10 cellular contexts compared by ENCODE assay signal in the genomic region with DNA sequence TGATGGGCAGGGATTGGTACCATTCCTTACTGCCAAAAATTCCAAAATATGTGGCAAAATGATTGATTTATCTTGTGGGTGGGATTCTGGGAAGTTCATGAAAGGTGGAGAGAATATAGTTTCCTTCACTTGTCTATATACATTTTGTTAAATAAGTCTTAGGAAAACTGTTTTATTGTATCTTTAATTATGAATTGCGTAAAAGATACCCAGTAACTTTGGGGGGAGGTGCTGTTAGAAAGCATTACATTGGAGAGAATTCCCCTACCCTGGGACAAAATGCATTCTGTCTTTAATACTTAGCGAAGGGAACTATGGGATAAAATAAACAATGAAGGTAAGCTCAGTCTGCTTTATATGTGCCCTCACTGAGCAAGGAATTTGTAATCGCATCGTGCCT. TPM values are rescaled to one million over a fixed set of nuclear protein-coding genes. Genes with fewer than 3 reads are reported as not detected.
DNase-seq lines count a peak whose midpoint lies in the region; ATAC-seq, FAIRE-seq and TF ChIP-seq lines count a peak whose summit lies in the region.
"Had no signal": no experiment of that assay in that cellular context is flagged by ENCODE, and none has a peak within 500 bp of the region (broad histone marks: within the 10 kb centered on the region; RNA-seq: fewer than 3 reads in every experiment).

No MANE protein-coding gene starts in this region.

- ATAC-seq in Right ventricle myocardium superior (ENCODE audit: poor library complexity) (no peak), GM12878 (no peak)

- H3K4me3 ChIP-seq in left ventricle myocardium inferior (peak overlapping the region; percentile 25), GM12878 (peak overlapping the region; percentile 59), mesenchymal stem cell (ENCODE audit: insufficient read depth in 1 of 2, low read depth in 1 of 2, low read length in 2 of 2) (peak overlapping the region in 1 of 2 experiments; percentile 94), urinary bladder (ENCODE audit: low read depth, low read length) (no peak overlapping the region)
- H3K4me3 ChIP-seq: thyroid gland had no signal

- intact Hi-C loops in left ventricle myocardium inferior (cut with micrococcal nuclease) (no loop called here), Right ventricle myocardium superior (cut with DNase I) (no loop called here), GM12878 (cut with micrococcal nuclease; ENCODE audit: unreplicated experiment) (no loop called here)

- H3K36me3 ChIP-seq in left ventricle myocardium inferior (no peaks in the 10 kb centered on the region), GM12878 (ENCODE audit: control insufficient read depth in 2 of 2, insufficient read depth in 2 of 2, low read length in 1 of 2) (peaks cover 0 to 5% of the 10 kb centered on the region in 2 experiments; a peak in 1 of 4 replicates), mesenchymal stem cell (ENCODE audit: control insufficient read depth in 1 of 2, insufficient read depth in 2 of 2, low read depth in 1 of 2, low read length in 2 of 2) (no peaks in the 10 kb centered on the region), urinary bladder (ENCODE audit: insufficient read depth) (no peaks in the 10 kb centered on the region)
- H3K36me3 ChIP-seq: thyroid gland had no signal

- peaks cover 88% of the 10 kb centered on the region for H3K4me1 ChIP-seq in left ventricle myocardium inferior
- peaks cover 5% of the 10 kb centered on the region; the same call in 1 of the 2 replicates for H3K4me1 ChIP-seq in GM12878 (ENCODE audit: control insufficient read depth, insufficient read depth, low read length)
- H3K4me1 ChIP-seq in mesenchymal stem cell (ENCODE audit: control insufficient read depth, insufficient read depth, low read depth, low read length): peaks cover 5% of the 10 kb centered on the region
- H3K4me1 ChIP-seq in urinary bladder (ENCODE audit: insufficient read depth): peaks cover 7% of the 10 kb centered on the region

- peaks cover 93% of the 10 kb centered on the region for H3K79me2 ChIP-seq in GM12878 (ENCODE audit: control insufficient read depth, insufficient read depth, low read length)

- TF ChIP-seq EP300 in GM12878 (IDR thresholded peaks at IDR 0.05; ENCODE audit: borderline replicate concordance in 1 of 2, control insufficient read depth in 1 of 2, low read depth in 2 of 2, low read length in 2 of 2): no peak

- H3K27me3 ChIP-seq in left ventricle myocardium inferior (ENCODE audit: low read depth) (no peaks in the 10 kb centered on the region), GM12878 (replicated peaks in 1 of 2; ENCODE audit: control insufficient read depth in 2 of 2, insufficient read depth in 2 of 2, low read length in 1 of 2) (no peaks in the 10 kb centered on the region), mesenchymal stem cell (ENCODE audit: control insufficient read depth in 1 of 2, insufficient read depth in 1 of 2, low read length in 2 of 2) (no peaks in the 10 kb centered on the region)
- H3K27me3 ChIP-seq: thyroid gland had no signal

- no peak overlapping the region for H2AFZ ChIP-seq in GM12878 (ENCODE audit: control insufficient read depth, low read depth, low read length)
- H2AFZ ChIP-seq in mesenchymal stem cell (ENCODE audit: low read depth, low read length): no peak overlapping the region

- no TSS peak for BruUV-seq in GM12878 (replicated peaks; lab: Mats Ljungman, UMichigan)

- H3K27ac ChIP-seq in left ventricle myocardium inferior (replicated peaks) (peak overlapping the region; percentile 98), GM12878 (ENCODE audit: control insufficient read depth, insufficient read depth) (no peak overlapping the region), mesenchymal stem cell (ENCODE audit: low read length, poor library complexity, severe bottlenecking) (no peak overlapping the region), urinary bladder (ENCODE audit: low read depth) (peak overlapping the region; percentile 59)

- no peak overlapping the region for H2BK5ac ChIP-seq in mesenchymal stem cell (ENCODE audit: low read depth, low read length, poor library complexity, severe bottlenecking)

- H3K4ac ChIP-seq in mesenchymal stem cell (ENCODE audit: low read depth in 1 of 2, low read length in 2 of 2): no peak overlapping the region

- no peaks in the 10 kb centered on the region for H3K9me3 ChIP-seq in left ventricle myocardium inferior (replicated peaks)
- H3K9me3 ChIP-seq in GM12878 (replicated peaks; ENCODE audit: control insufficient read depth, insufficient read depth, low read length): no peaks in the 10 kb centered on the region; the same call in 2 of the 3 replicates
- H3K9me3 ChIP-seq in mesenchymal stem cell (ENCODE audit: control insufficient read depth, low read length): no peaks in the 10 kb centered on the region
- H3K9me3 ChIP-seq: thyroid gland had no signal

- no peak overlapping the region for H3K18ac ChIP-seq in mesenchymal stem cell (ENCODE audit: low read depth in 1 of 2, low read length in 2 of 2)

- POLR2A ChIA-PET in GM12878 (lab: Charles Lee): interaction anchor here (4.1 kb wide), 1 partner anchor 8 kb away, joined by 24 read pairs; no protein-coding TSS in a partner anchor

- DNase-seq in left ventricle myocardium inferior (no peak), Right ventricle myocardium superior (no peak), GM12878 (ENCODE audit: low read depth, low spot score) (no peak), mesenchymal stem cell (peak; percentile 43), SIG-M5 (lab: John Stamatoyannopoulos, UW) (no peak), SK-N-DZ (ENCODE audit: low spot score) (no peak), NCI-H2171 treated with DMSO at 0.1 percent for 48 hours (lab: John Stamatoyannopoulos, UW) (no peak)
- DNase-seq: NK-92 treated with Interleukin-12 subunit alpha and Interleukin-12 subunit beta, amount 100 ng/mL, for 24 hours; thyroid gland had no signal

- H4K8ac ChIP-seq in mesenchymal stem cell (ENCODE audit: low read length): no peak overlapping the region

- no peak for TF ChIP-seq RAD21 in GM12878 (IDR thresholded peaks at IDR 0.05; ENCODE audit: insufficient read depth, low read depth, low read length)

- no peak overlapping the region for H3K14ac ChIP-seq in mesenchymal stem cell (ENCODE audit: low read length in 2 of 2)

- FAIRE-seq in GM12878 (lab: Jason Lieb, UNC): no peak

- RAD21 ChIA-PET in GM12878 (lab: Charles Lee; ENCODE audit: unreplicated experiment): interaction anchor here (1.6 to 2.4 kb wide), 3 partner anchors 18 to 34 kb away, joined by 3 to 8 read pairs (median 5); no protein-coding TSS in a partner anchor

- H3K23ac ChIP-seq in mesenchymal stem cell (ENCODE audit: low read length in 2 of 2): no peak overlapping the region

- CTCF ChIA-PET in GM12878 (lab: Yijun Ruan, JAX): interaction anchor here (1.0 to 1.6 kb wide), 3 partner anchors 9 to 25 kb away, joined by 3 read pairs; no protein-coding TSS in a partner anchor

- no peak overlapping the region for H2BK120ac ChIP-seq in mesenchymal stem cell (ENCODE audit: low read depth, low read length)

- H4K91ac ChIP-seq in mesenchymal stem cell (ENCODE audit: low read length): no peak overlapping the region

- no peak for TF ChIP-seq CTCF in left ventricle myocardium inferior (IDR thresholded peaks at IDR 0.05; ENCODE audit: borderline replicate concordance)
- TF ChIP-seq CTCF in GM12878 (IDR thresholded peaks at IDR 0.05 in 2 of 3, conservative IDR thresholded peaks at IDR 0.05 in 1 of 3; ENCODE audit: control insufficient read depth in 2 of 3, extremely low read depth in 1 of 3, insufficient read depth in 1 of 3, low read depth in 3 of 3, low read length in 3 of 3): no peak

- no peak for TF ChIP-seq POLR2A in GM12878 (IDR thresholded peaks at IDR 0.05; ENCODE audit: low read depth, low read length)

- H2BK12ac ChIP-seq in mesenchymal stem cell (ENCODE audit: low read length in 2 of 2): no peak overlapping the region

- no peak overlapping the region for H2BK15ac ChIP-seq in mesenchymal stem cell (ENCODE audit: low read depth, poor library complexity, severe bottlenecking)

- peaks cover 4% of the 10 kb centered on the region for H4K20me1 ChIP-seq in GM12878 (ENCODE audit: control insufficient read depth, insufficient read depth)

- 96% methylated on average over 4 of the region's 4 CpGs for WGBS in GM12878 (ENCODE audit: insufficient coverage, insufficient replicate concordance, low lambda C conversion rate, missing lambda C conversion rate)
- 43% methylated on average over 4 of the region's 4 CpGs for WGBS in mesenchymal stem cell
- WGBS in urinary bladder: 25% methylated on average over 4 of the region's 4 CpGs

- SMC1A ChIA-PET in GM12878 (lab: Charles Lee; ENCODE audit: uncharacterized antibody, unreplicated experiment): interaction anchor here (0.6 to 4.1 kb wide), 9 partner anchors 7 to 50 kb away, joined by 3 to 43 read pairs (median 5); partner anchors contain the start of gene THUMPD3

- H2AK5ac ChIP-seq in mesenchymal stem cell (ENCODE audit: low read length, severe bottlenecking): no peak overlapping the region

- H3K4me2 ChIP-seq in GM12878 (ENCODE audit: control insufficient read depth, insufficient read depth): peak overlapping the region; percentile 70; the same call in 1 of the 2 replicates
- peak overlapping the region; percentile 38 for H3K4me2 ChIP-seq in mesenchymal stem cell (ENCODE audit: low read length, poor library complexity, severe bottlenecking)

- in situ Hi-C loops in GM12878 (cut with MboI): no loop called here

- H3K79me1 ChIP-seq in mesenchymal stem cell (replicated peaks; ENCODE audit: low read length, poor library complexity, severe bottlenecking): no peaks in the 10 kb centered on the region

- no peak overlapping the region for H3K9ac ChIP-seq in GM12878 (ENCODE audit: control insufficient read depth, insufficient read depth, low read length)
- peak overlapping the region; percentile 97 for H3K9ac ChIP-seq in mesenchymal stem cell (ENCODE audit: low read length)

RNA-seq across cellular contexts. Expression of gene SETD5, which starts 4.6 kb away (rescaled TPM):
- 49.9 TPM for total RNA-seq in left ventricle myocardium inferior
- total RNA-seq in Right ventricle myocardium superior: 49.7 TPM
- 719 and 759 TPM in 2 replicates for total RNA-seq in GM12878 (2013; cell fraction: nucleolus; rRNA removed)
- 44.7 and 53.3 TPM in 2 replicates for total RNA-seq in GM12878 (2014; rRNA removed)
- 60.8 and 61.2 TPM in 2 replicates for total RNA-seq in GM12878 (2014; rRNA removed; fragmentation: Illumina TruSeq; extraction: Trizol)
- total RNA-seq in GM12878 (2021): 90.1 and 93.5 TPM in 2 replicates
- polyA plus RNA-seq in GM12878 (2011; ENCODE audit: low read depth): 104 TPM
- polyA plus RNA-seq in GM12878 (2011; rRNA removed): 73.3 and 94.0 TPM in 2 replicates
- polyA plus RNA-seq in GM12878 (2011; cell fraction: cytosol; rRNA removed): 60.0 and 80.8 TPM in 2 replicates
- 252 and 350 TPM in 2 replicates for polyA plus RNA-seq in GM12878 (2011; cell fraction: nucleus; rRNA removed)
- 66.6 and 69.7 TPM in 2 replicates for polyA plus RNA-seq in GM12878 (2012)
- polyA plus RNA-seq in GM12878 (2014; fragmentation: Illumina TruSeq; extraction: Trizol): 87.6 and 94.3 TPM in 2 replicates
- 10 to 100 TPM in 1 of 2 experiments, 1 to 10 TPM in 1; 8.2 to 23.0 TPM for polyA plus RNA-seq in GM12878 (2014; fragmentation: Nextera tagmentation; extraction: Ambion mirVana)
- polyA plus RNA-seq in GM12878 (2014; rRNA removed): 55.5 and 57.5 TPM in 2 replicates
- polyA plus RNA-seq in GM12878 (2016; fragmentation: Nextera tagmentation; extraction: Ambion mirVana): 10 to 100 TPM; 46.9 to 50.7 TPM
- 134 and 215 TPM in 2 replicates for polyA minus RNA-seq in GM12878 (2011; rRNA and poly(A)+ RNA removed)
- 55.5 and 67.3 TPM in 2 replicates for polyA minus RNA-seq in GM12878 (2011; cell fraction: cytosol; rRNA and poly(A)+ RNA removed)
- polyA minus RNA-seq in GM12878 (2011; cell fraction: nucleus; rRNA and poly(A)+ RNA removed): 205 and 262 TPM in 2 replicates
- polyA plus RNA-seq in mesenchymal stem cell (2013, experiment 1 of 2): 83.9 TPM
- polyA plus RNA-seq in mesenchymal stem cell (2013, experiment 2 of 2): 77.6 TPM
- 119 TPM for total RNA-seq in urinary bladder
- polyA plus RNA-seq in urinary bladder: 39.7 TPM
- 96.9 and 104 TPM in 2 replicates for polyA plus RNA-seq in SK-N-DZ (2014; cell fraction: cytosol; rRNA removed)
- 176 and 232 TPM in 2 replicates for polyA plus RNA-seq in SK-N-DZ (2014; cell fraction: nucleus; rRNA removed)

RNA-seq across cellular contexts. Expression of gene THUMPD3, which starts 39.1 kb away (rescaled TPM):
- total RNA-seq in left ventricle myocardium inferior (57.4 TPM), Right ventricle myocardium superior (52.9 TPM), GM12878 (2014; rRNA removed) (28.7 and 42.3 TPM in 2 replicates), GM12878 (2014; rRNA removed; fragmentation: Illumina TruSeq; extraction: Trizol) (46.7 and 47.4 TPM in 2 replicates), GM12878 (2021) (39.3 and 46.1 TPM in 2 replicates), urinary bladder (49.0 TPM)
- total RNA-seq in GM12878 (2013; cell fraction: nucleolus; rRNA removed): 43.7 and 50.7 TPM in 2 replicates
- polyA plus RNA-seq in GM12878 (2011; ENCODE audit: low read depth): 38.5 TPM
- polyA plus RNA-seq in GM12878 (2011; rRNA removed) (44.5 and 57.5 TPM in 2 replicates), GM12878 (2014; fragmentation: Illumina TruSeq; extraction: Trizol) (43.8 and 54.9 TPM in 2 replicates), GM12878 (2014; fragmentation: Nextera tagmentation; extraction: Ambion mirVana) (10 to 100 TPM; 29.2 to 32.1 TPM), GM12878 (2014; rRNA removed) (25.4 and 31.7 TPM in 2 replicates), GM12878 (2016; fragmentation: Nextera tagmentation; extraction: Ambion mirVana) (10 to 100 TPM; 39.8 to 44.2 TPM), urinary bladder (32.2 TPM)
- polyA plus RNA-seq in GM12878 (2011; cell fraction: cytosol; rRNA removed): 25.4 and 33.5 TPM in 2 replicates
- polyA plus RNA-seq in GM12878 (2011; cell fraction: nucleus; rRNA removed): 18.2 and 19.4 TPM in 2 replicates
- polyA plus RNA-seq in GM12878 (2012): 32.8 and 44.6 TPM in 2 replicates
- 68.4 and 126 TPM in 2 replicates for polyA minus RNA-seq in GM12878 (2011; rRNA and poly(A)+ RNA removed)
- 21.2 and 24.5 TPM in 2 replicates for polyA minus RNA-seq in GM12878 (2011; cell fraction: cytosol; rRNA and poly(A)+ RNA removed)
- 16.2 and 30.7 TPM in 2 replicates for polyA minus RNA-seq in GM12878 (2011; cell fraction: nucleus; rRNA and poly(A)+ RNA removed)
- polyA plus RNA-seq in mesenchymal stem cell (2013, experiment 1 of 2): 19.1 TPM
- 20.3 TPM for polyA plus RNA-seq in mesenchymal stem cell (2013, experiment 2 of 2)
- 48.8 and 74.7 TPM in 2 replicates for polyA plus RNA-seq in SK-N-DZ (2014; cell fraction: cytosol; rRNA removed)
- polyA plus RNA-seq in SK-N-DZ (2014; cell fraction: nucleus; rRNA removed): 20.9 and 50.1 TPM in 2 replicates

Comparison
In these comparisons a context has a peak if more than half of its experiments do, and no peak if none do; other contexts are left out.
1. H3K27ac ChIP-seq: peak in left ventricle myocardium inferior (single experiment) and urinary bladder (single experiment); none in GM12878 (single experiment) and mesenchymal stem cell (single experiment).